ENCODE assay signal across 30 cellular contexts in genomic region chr2:238489431-238489830, GRCh38.
"Had no signal": no experiment of that assay in that cellular context is flagged by ENCODE, and none has a peak within 500 bp of the region (broad histone marks: within the 10 kb centered on the region; RNA-seq: fewer than 3 reads in every experiment).

No MANE protein-coding gene starts in this region.

- H3K9me3 ChIP-seq: ascending aorta, ovary, prostate gland, sigmoid colon, tibial artery, upper lobe of right lung had no signal

- H3K27ac ChIP-seq: ascending aorta, cardiac muscle cell, ovary, prostate gland, sigmoid colon, SK-N-MC, tibial artery, upper lobe of right lung, WERI-Rb-1 had no signal

- H3K36me3 ChIP-seq: ascending aorta, cardiac muscle cell, ovary, prostate gland, sigmoid colon, tibial artery, upper lobe of right lung, WERI-Rb-1 had no signal

- H3K4me1 ChIP-seq: ascending aorta, prostate gland, tibial artery, upper lobe of right lung had no signal

- H3K27me3 ChIP-seq: ascending aorta, cardiac muscle cell, ovary, sigmoid colon, tibial artery, upper lobe of right lung had no signal

- H3K4me3 ChIP-seq: ascending aorta, cardiac muscle cell, ovary, prostate gland, sigmoid colon, SK-N-MC, tibial artery, upper lobe of right lung had no signal

- DNase-seq: activated CD4-positive, alpha-beta memory T cell treated with anti-CD3 and anti-CD28 coated beads, Interleukin-2, amount 10 ng/mL, durations not matched to agents 7 days and 5 days; activated CD4-positive, alpha-beta T cell treated with anti-CD3 and anti-CD28 coated beads, Interleukin-2, amount 10 ng/mL, durations not matched to agents 24 days and 14 days; activated effector memory CD4-positive, alpha-beta T cell treated with Interleukin-2 at 50 U/mL for 16 hours; activated naive CD4-positive, alpha-beta T cell treated with Interleukin-2 at 50 U/mL for 16 hours; cortex of kidney; effector memory CD8-positive, alpha-beta T cell; erythroblast; foreskin fibroblast; hypothalamus; immature natural killer cell; kidney; left colon; naive thymus-derived CD8-positive, alpha-beta T cell; retina; sigmoid colon; small intestine; stimulated activated CD4-positive, alpha-beta T cell treated with anti-CD3 and anti-CD28 coated beads, Interleukin-1b, Interleukin-23, amount 100 ng/mL, for 48 hours; stimulated activated CD4-positive, alpha-beta T cell treated with anti-CD3 and anti-CD28 coated beads, Interleukin-4, amount 100 ng/mL, for 4 hours; stimulated activated CD8-positive, alpha-beta memory T cell treated with anti-CD3 and anti-CD28 coated beads, Interleukin-4, amount 100 ng/mL, for 48 hours; stimulated activated naive CD8-positive, alpha-beta T cell treated with anti-CD3 and anti-CD28 coated beads, Interleukin-15, amount 100 ng/mL, for 72 hours; T-helper 17 cell; T1000; tibial artery; upper lobe of right lung; WERI-Rb-1 had no signal
